20 cellular contexts compared by ENCODE assay signal in genomic region chr17:68360198-68360597, GRCh38.
DNase-seq lines count a peak whose midpoint lies in the region; ATAC-seq, FAIRE-seq and TF ChIP-seq lines count a peak whose summit lies in the region.
"Had no signal": no experiment of that assay in that cellular context is flagged by ENCODE, and none has a peak within 500 bp of the region (broad histone marks: within the 10 kb centered on the region; RNA-seq: fewer than 3 reads in every experiment).

No MANE protein-coding gene starts in this region.

- H3K36me3 ChIP-seq in BLaER1 treated with 17β-estradiol and CSF1 and Interleukin-3, amounts not matched to agents 10 nM and 100 nM: peaks cover 0 to 7% (median 0%) of the 10 kb centered on the region in 11 experiments; a peak in 3 of 22 replicates
- no peaks in the 10 kb centered on the region for H3K36me3 ChIP-seq in H7 (replicated peaks; ENCODE audit: control insufficient read depth, insufficient read depth, low read length)
- H3K36me3 ChIP-seq in H1 (ENCODE audit: control insufficient read depth in 2 of 4, insufficient read depth in 4 of 4, low read length in 3 of 4): no peaks in the 10 kb centered on the region
- H3K36me3 ChIP-seq: HAP-1 had no signal

- no peak overlapping the region for H3K4ac ChIP-seq in H1 (replicated peaks; ENCODE audit: insufficient read length, low read depth, low read length)

- H4K91ac ChIP-seq in H1 (replicated peaks; ENCODE audit: insufficient read length, low read length): no peak overlapping the region

- WGBS in H1 (ENCODE audit: extremely low coverage in 1 of 2, insufficient coverage in 1 of 2, insufficient read length in 1 of 2, insufficient replicate concordance in 2 of 2, low coverage in 1 of 2, low lambda C conversion rate in 2 of 2, missing lambda C conversion rate in 1 of 2), 2 experiments: 87% methylated on average over 4 of the region's 4 CpGs; no CpG with 5 or more reads in 1 of the 2 experiments

- H3K4me2 ChIP-seq in BLaER1 treated with 17β-estradiol and CSF1 and Interleukin-3, amounts not matched to agents 10 nM and 100 nM: peak overlapping the region; percentile 30 to 73 (median 54)
- no peak overlapping the region for H3K4me2 ChIP-seq in H1 (ENCODE audit: insufficient read depth in 1 of 2, low read depth in 2 of 2, low read length in 2 of 2)
- H3K4me2 ChIP-seq: A549 had no signal

- H3K27me3 ChIP-seq in BLaER1 treated with 17β-estradiol and CSF1 and Interleukin-3, amounts not matched to agents 10 nM and 100 nM: peaks cover 0 to 17% (median 5%) of the 10 kb centered on the region in 11 experiments; a peak in 9 of 22 replicates
- no peaks in the 10 kb centered on the region for H3K27me3 ChIP-seq in H7 (ENCODE audit: control insufficient read depth, insufficient read depth, low read length)
- no peaks in the 10 kb centered on the region for H3K27me3 ChIP-seq in H1 (replicated peaks in 1 of 4; ENCODE audit: control insufficient read depth in 3 of 4, extremely low read depth in 1 of 4, insufficient read depth in 3 of 4, low read length in 3 of 4)

- CTCF ChIA-PET in H1 (lab: Charles Lee; ENCODE audit: partially characterized antibody): interaction anchor here (1.2 to 2.1 kb wide), 3 partner anchors 39 to 96 kb away, joined by 3 to 7 read pairs (median 4); no protein-coding TSS in a partner anchor

- no peaks in the 10 kb centered on the region for H3K9me3 Mint-ChIP-seq in progenitor cell of endocrine pancreas (ENCODE audit: low read depth)
- H3K9me3 Mint-ChIP-seq: CD4-positive, CD25-positive, alpha-beta regulatory T cell had no signal

- no peak overlapping the region for H4K5ac ChIP-seq in H1 (ENCODE audit: insufficient read length, low read depth, low read length)

- no peak for TF ChIP-seq RAD21 in H1 (IDR thresholded peaks at IDR 0.05 in 1 of 2, conservative IDR thresholded peaks at IDR 0.05 in 1 of 2; ENCODE audit: low read depth in 2 of 2, low read length in 2 of 2)

- H3K56ac ChIP-seq in H1 (replicated peaks; ENCODE audit: insufficient read length, low read depth, low read length): no peak overlapping the region

- H3K79me1 ChIP-seq in H1 (ENCODE audit: low read depth, low read length): no peaks in the 10 kb centered on the region

- H4K20me1 ChIP-seq in BLaER1 treated with 17β-estradiol and CSF1 and Interleukin-3, amounts not matched to agents 10 nM and 100 nM: peaks cover 0 to 4% (median 0%) of the 10 kb centered on the region in 11 experiments; a peak in 1 of 22 replicates
- H4K20me1 ChIP-seq in H1 (replicated peaks in 1 of 2; ENCODE audit: control insufficient read depth in 1 of 2, insufficient read depth in 2 of 2, low read length in 2 of 2): no peaks in the 10 kb centered on the region

- H2BK12ac ChIP-seq in H1 (ENCODE audit: low read depth, low read length): no peak overlapping the region

- H3K27ac Mint-ChIP-seq in progenitor cell of endocrine pancreas: peak overlapping the region; percentile 40

- DNase-seq in H7: peak; percentile 56
- DNase-seq in H1 (ENCODE audit: low read depth in 1 of 2, low spot score in 2 of 2): no peak
- DNase-seq in progenitor cell of endocrine pancreas (ENCODE audit: low spot score, unreplicated experiment): no peak
- DNase-seq in stimulated activated CD4-positive, alpha-beta T cell treated with anti-CD3 and anti-CD28 coated beads, Interleukin-4, amount 100 ng/mL, for 24 hours: no peak
- DNase-seq in GM03348 (ENCODE audit: low spot score): no peak
- DNase-seq: AML-193; C1 segment of cervical spinal cord; Caco-2; CD4-positive, CD25-positive, alpha-beta regulatory T cell; DMS79 treated with DMSO at 0.1 percent for 48 hours; GF-D8; GOT3; Kasumi-1; KG1 had no signal

- H3K4me1 Mint-ChIP-seq in progenitor cell of endocrine pancreas (ENCODE audit: low read depth): no peaks in the 10 kb centered on the region

- H3K4me3 Mint-ChIP-seq in progenitor cell of endocrine pancreas (ENCODE audit: low read depth): no peak overlapping the region
- H3K4me3 Mint-ChIP-seq: CD4-positive, CD25-positive, alpha-beta regulatory T cell had no signal

- ATAC-seq in HG03521 (IDR thresholded peaks at IDR 0.05; ENCODE audit: unreplicated experiment): no peak
- ATAC-seq: A549, GM12878 had no signal

- H2AK5ac ChIP-seq in H1 (ENCODE audit: low read depth, low read length): no peak overlapping the region

- H3K18ac ChIP-seq in H1 (ENCODE audit: extremely low read depth, low read length): peak overlapping the region; percentile 15

- H3K9ac ChIP-seq in BLaER1 treated with 17β-estradiol and CSF1 and Interleukin-3, amounts not matched to agents 10 nM and 100 nM: no peak overlapping the region
- H3K9ac ChIP-seq in H1 (replicated peaks in 1 of 4; ENCODE audit: extremely low read depth in 1 of 4, low read depth in 3 of 4, low read length in 3 of 4): no peak overlapping the region

- TF ChIP-seq CTCF in H1 (IDR thresholded peaks at IDR 0.05; ENCODE audit: control extremely low read depth in 1 of 3, insufficient read depth in 1 of 3, low read depth in 1 of 3, low read length in 3 of 3) (no peak), progenitor cell of endocrine pancreas (IDR thresholded peaks at IDR 0.05; ENCODE audit: unreplicated experiment) (no peak)

- no peak overlapping the region for H3K4me3 ChIP-seq in BLaER1 treated with 17β-estradiol and CSF1 and Interleukin-3, amounts not matched to agents 10 nM and 100 nM
- H3K4me3 ChIP-seq in H7 (ENCODE audit: insufficient read depth, low read depth, low read length) (no peak overlapping the region), H1 (ENCODE audit: extremely low read depth in 1 of 4, insufficient read depth in 2 of 4, low read depth in 3 of 4, low read length in 4 of 4) (no peak overlapping the region)
- H3K4me3 ChIP-seq: A549, GM12878, HAP-1 had no signal

- H2AFZ ChIP-seq in H1 (ENCODE audit: low read length): no peak overlapping the region

- TF ChIP-seq POLR2A in H1 (IDR thresholded peaks at IDR 0.05; ENCODE audit: control extremely low read depth in 1 of 2, low read depth in 2 of 2, low read length in 2 of 2): no peak

- H2BK15ac ChIP-seq in H1 (ENCODE audit: low read length): no peak overlapping the region

- no peaks in the 10 kb centered on the region for H3K23me2 ChIP-seq in H1 (ENCODE audit: low read depth, low read length)

- no peak for TF ChIP-seq EP300 in H1 (IDR thresholded peaks at IDR 0.05; ENCODE audit: borderline replicate concordance in 1 of 2, low read depth in 2 of 2, low read length in 2 of 2)

- no peaks in the 10 kb centered on the region for H3K9me3 ChIP-seq in BLaER1 treated with 17β-estradiol and CSF1 and Interleukin-3, amounts not matched to agents 10 nM and 100 nM (replicated peaks in 1 of 11)
- no peaks in the 10 kb centered on the region for H3K9me3 ChIP-seq in H1 (ENCODE audit: insufficient read depth in 2 of 2, low read depth in 1 of 2, low read length in 1 of 2)
- H3K9me3 ChIP-seq: A549, Caco-2, HAP-1 had no signal

- no peak for FAIRE-seq in H1 (lab: Jason Lieb, UNC)
- FAIRE-seq: A549, D721Med, GM12878 had no signal

- H4K8ac ChIP-seq in H1 (ENCODE audit: extremely low read depth, insufficient read depth, low read length): no peak overlapping the region

- POLR2A ChIA-PET in H1 (lab: Charles Lee; ENCODE audit: partially characterized antibody): no interaction called here

- no peak overlapping the region for H3K14ac ChIP-seq in H1 (ENCODE audit: insufficient read length)

- H3K36me3 Mint-ChIP-seq in progenitor cell of endocrine pancreas (ENCODE audit: insufficient read depth): no peaks in the 10 kb centered on the region

- no peak overlapping the region for H2BK120ac ChIP-seq in H1 (replicated peaks; ENCODE audit: low read depth, low read length)

- peaks cover 32 to 47% (median 42%) of the 10 kb centered on the region in 10 experiments for H3K4me1 ChIP-seq in BLaER1 treated with 17β-estradiol and CSF1 and Interleukin-3, amounts not matched to agents 10 nM and 100 nM
- H3K4me1 ChIP-seq in H1 (replicated peaks in 1 of 4; ENCODE audit: control insufficient read depth in 3 of 4, insufficient read depth in 4 of 4, low read length in 3 of 4): peaks cover 0 to 13% (median 3%) of the 10 kb centered on the region in 4 experiments; a peak in 5 of 7 replicates
- H3K4me1 ChIP-seq: Caco-2, HAP-1 had no signal

- H3K27me3 Mint-ChIP-seq in progenitor cell of endocrine pancreas: no peaks in the 10 kb centered on the region
- H3K27me3 Mint-ChIP-seq: CD4-positive, CD25-positive, alpha-beta regulatory T cell had no signal

- H3K79me2 ChIP-seq in H1 (ENCODE audit: control insufficient read depth in 1 of 2, insufficient read depth in 2 of 2, low read length in 2 of 2): no peaks in the 10 kb centered on the region

- no peak overlapping the region for H2BK20ac ChIP-seq in H1 (ENCODE audit: low read length)

- no peak overlapping the region for H2BK5ac ChIP-seq in H1 (ENCODE audit: low read depth, low read length)

- no peak overlapping the region for H3K23ac ChIP-seq in H1 (ENCODE audit: insufficient read length)

- no peak overlapping the region for H3K27ac ChIP-seq in BLaER1 treated with 17β-estradiol and CSF1 and Interleukin-3, amounts not matched to agents 10 nM and 100 nM
- no peak overlapping the region for H3K27ac ChIP-seq in H1 (ENCODE audit: low read depth, low read length)
- H3K27ac ChIP-seq: A549 had no signal

TF ChIP-seq in H1, 55 proteins besides CTCF, POLR2A, EP300 and RAD21:
- TF ChIP-seq, protein P1, sequence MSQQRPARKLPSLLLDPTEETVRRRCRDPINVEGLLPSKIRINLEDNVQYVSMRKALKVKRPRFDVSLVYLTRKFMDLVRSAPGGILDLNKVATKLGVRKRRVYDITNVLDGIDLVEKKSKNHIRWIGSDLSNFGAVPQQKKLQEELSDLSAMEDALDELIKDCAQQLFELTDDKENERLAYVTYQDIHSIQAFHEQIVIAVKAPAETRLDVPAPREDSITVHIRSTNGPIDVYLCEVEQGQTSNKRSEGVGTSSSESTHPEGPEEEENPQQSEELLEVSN (IDR thresholded peaks at IDR 0.05): peak; percentile 38; the same call in 1 of the 2 replicates
- 0 out of 2 replicates have a peak, but pooled peaks have one; percentile 11 for TF ChIP-seq SP1 (IDR thresholded peaks at IDR 0.05; ENCODE audit: low read depth, low read length)
- no peak for TF ChIP-seq SAP30 (IDR thresholded peaks at IDR 0.05; ENCODE audit: insufficient read depth, insufficient replicate concordance, low read length)
- no peak for TF ChIP-seq TBP (IDR thresholded peaks at IDR 0.05; ENCODE audit: low read depth, low read length)
TF ChIP-seq in H1: peak in this region for 2.

Comparison
In these comparisons a context has a peak if more than half of its experiments do, and no peak if none do; other contexts are left out.
1. H3K4me2 ChIP-seq: peak in BLaER1 treated with 17β-estradiol and CSF1 and Interleukin-3, amounts not matched to agents 10 nM and 100 nM (11 of 11); none in H1 (0 of 2).